Comparison of ENCODE assay signal across 20 cellular contexts in genomic region chr22:23530766-23531282, GRCh38. TPM values are rescaled to one million over a fixed set of nuclear protein-coding genes. Genes with fewer than 3 reads are reported as not detected.
A peak's percentile ranks its signal among the peaks of the same experiment; 100 is the strongest.
DNase-seq lines count a peak whose midpoint lies in the region; ATAC-seq and TF ChIP-seq lines count a peak whose summit lies in the region.
"Had no signal": no experiment of that assay in that cellular context is flagged by ENCODE, and none has a peak within 500 bp of the region (broad histone marks: within the 10 kb centered on the region; RNA-seq: fewer than 3 reads in every experiment).

No MANE protein-coding gene starts in this region.

- no peak for DNase-seq in activated naive CD8-positive, alpha-beta T cell treated with anti-CD3 and anti-CD28 coated beads, Interleukin-2, amount 50 U/mL, for 24 hours
- no peak for DNase-seq in activated naive CD8-positive, alpha-beta T cell treated with anti-CD3 and anti-CD28 coated beads for 36 hours
- DNase-seq in left lung, result peak; percentile 8 to 40
- no peak for DNase-seq in trophoblast cell
- no peak for DNase-seq in NCI-H2171 treated with DMSO at 0.1 percent for 48 hours (lab: John Stamatoyannopoulos, UW)
- DNase-seq in activated T-cell treated with anti-CD3 and anti-CD28 coated beads, Interleukin-2, amount 50 U/mL, for 48 hours, result no peak
- DNase-seq: CD8-positive, alpha-beta T cell; DMS79 treated with DMSO at 0.1 percent for 48 hours; KG1; NCI-H1436; NCI-H2029; NCI-H524 had no signal

- peaks cover 0 to 5% of the 10 kb centered on the region in 2 donors for H3K4me1 ChIP-seq in left lung
- H3K4me1 ChIP-seq in trophoblast cell (ENCODE audit: control insufficient read depth in 1 of 2, insufficient read depth in 2 of 2, low read length in 2 of 2), result peaks cover 25 to 37% of the 10 kb centered on the region in 2 experiments

- H2AFZ ChIP-seq in trophoblast cell (ENCODE audit: insufficient read depth, low read length, poor library complexity), result no peak overlapping the region

- H2BK12ac ChIP-seq in trophoblast cell (ENCODE audit: low read length), result peak overlapping the region; percentile 12

- H2AK5ac ChIP-seq in trophoblast cell (ENCODE audit: low read length), result peak overlapping the region; percentile 3

- peak overlapping the region; percentile 10 for H2BK120ac ChIP-seq in trophoblast cell (ENCODE audit: insufficient read depth, low read length, poor library complexity)

- no peak overlapping the region for H3K14ac ChIP-seq in trophoblast cell (ENCODE audit: low read length)

- H3K36me3 Mint-ChIP-seq in activated naive CD8-positive, alpha-beta T cell treated with anti-CD3 and anti-CD28 coated beads, Interleukin-2, amount 50 U/mL, for 24 hours (ENCODE audit: low read depth), result no peaks in the 10 kb centered on the region
- no peaks in the 10 kb centered on the region for H3K36me3 Mint-ChIP-seq in activated naive CD8-positive, alpha-beta T cell treated with anti-CD3 and anti-CD28 coated beads for 36 hours
- H3K36me3 Mint-ChIP-seq: CD8-positive, alpha-beta T cell had no signal

- no peak for TF ChIP-seq POLR2A in GM18505 (IDR thresholded peaks at IDR 0.05; ENCODE audit: borderline replicate concordance, extremely low read depth, insufficient read depth, insufficient read length)

- H3K27me3 ChIP-seq in left lung (no peaks in the 10 kb centered on the region), trophoblast cell (ENCODE audit: insufficient read depth, low read length) (no peaks in the 10 kb centered on the region)
- H3K27me3 ChIP-seq: BLaER1 had no signal

- no peak overlapping the region for H3K9ac ChIP-seq in trophoblast cell (ENCODE audit: low read length)
- H3K9ac ChIP-seq: BLaER1 had no signal

- intact Hi-C loops in left lung (cut with DNase I), result no loop called here

- no peak overlapping the region for H3K4me2 ChIP-seq in trophoblast cell (ENCODE audit: low read length)
- H3K4me2 ChIP-seq: BLaER1 had no signal

- no peak overlapping the region for H3K23ac ChIP-seq in trophoblast cell (ENCODE audit: low read length)

- WGBS in trophoblast cell (ENCODE audit: extremely low coverage, insufficient coverage, insufficient read length), result no CpG with 5 or more reads among the region's 7 CpGs

- H3K4ac ChIP-seq in trophoblast cell (ENCODE audit: low read depth, low read length), result no peak overlapping the region

- H3K79me2 ChIP-seq in trophoblast cell (ENCODE audit: control insufficient read depth, insufficient read depth, low read length, poor library complexity), result peaks cover 3% of the 10 kb centered on the region

- H3K18ac ChIP-seq in trophoblast cell (ENCODE audit: low read length), result no peak overlapping the region

- H3K27ac ChIP-seq in left lung (no peak overlapping the region), trophoblast cell (ENCODE audit: low read depth, low read length) (no peak overlapping the region)
- H3K27ac ChIP-seq: BLaER1 had no signal

- H3K4me3 ChIP-seq in left lung (no peak overlapping the region), trophoblast cell (ENCODE audit: low read depth, low read length) (no peak overlapping the region)
- H3K4me3 ChIP-seq: BLaER1 had no signal

- H3K4me1 Mint-ChIP-seq in activated naive CD8-positive, alpha-beta T cell treated with anti-CD3 and anti-CD28 coated beads, Interleukin-2, amount 50 U/mL, for 24 hours, result no peaks in the 10 kb centered on the region
- no peaks in the 10 kb centered on the region for H3K4me1 Mint-ChIP-seq in activated naive CD8-positive, alpha-beta T cell treated with anti-CD3 and anti-CD28 coated beads for 36 hours

- peaks cover 3% of the 10 kb centered on the region for H3K27me3 Mint-ChIP-seq in activated naive CD8-positive, alpha-beta T cell treated with anti-CD3 and anti-CD28 coated beads, Interleukin-2, amount 50 U/mL, for 24 hours
- no peaks in the 10 kb centered on the region for H3K27me3 Mint-ChIP-seq in activated naive CD8-positive, alpha-beta T cell treated with anti-CD3 and anti-CD28 coated beads for 36 hours

- H3K9me3 Mint-ChIP-seq in activated naive CD8-positive, alpha-beta T cell treated with anti-CD3 and anti-CD28 coated beads, Interleukin-2, amount 50 U/mL, for 24 hours, result no peaks in the 10 kb centered on the region
- no peaks in the 10 kb centered on the region for H3K9me3 Mint-ChIP-seq in activated naive CD8-positive, alpha-beta T cell treated with anti-CD3 and anti-CD28 coated beads for 36 hours
- H3K9me3 Mint-ChIP-seq: CD8-positive, alpha-beta T cell had no signal

- no peak overlapping the region for H3K4me3 Mint-ChIP-seq in activated naive CD8-positive, alpha-beta T cell treated with anti-CD3 and anti-CD28 coated beads, Interleukin-2, amount 50 U/mL, for 24 hours
- H3K4me3 Mint-ChIP-seq in activated naive CD8-positive, alpha-beta T cell treated with anti-CD3 and anti-CD28 coated beads for 36 hours, result no peak overlapping the region
- H3K4me3 Mint-ChIP-seq: CD8-positive, alpha-beta T cell had no signal

- TF ChIP-seq CTCF in left lung (IDR thresholded peaks at IDR 0.05), result no peak

- ATAC-seq in activated naive CD8-positive, alpha-beta T cell treated with anti-CD3 and anti-CD28 coated beads, Interleukin-2, amount 50 U/mL, for 24 hours, result peak; percentile 22
- ATAC-seq in left lung (no peak), HG02840 (IDR thresholded peaks at IDR 0.05; ENCODE audit: low FRiP score, unreplicated experiment) (no peak), GM18505 (IDR thresholded peaks at IDR 0.05; ENCODE audit: unreplicated experiment) (no peak)
- ATAC-seq: CD8-positive, alpha-beta T cell; HepG2; Panc1; Right ventricle myocardium inferior had no signal

- no peaks in the 10 kb centered on the region for H3K36me3 ChIP-seq in left lung
- no peaks in the 10 kb centered on the region for H3K36me3 ChIP-seq in trophoblast cell (ENCODE audit: control insufficient read depth in 1 of 2, insufficient read depth in 2 of 2, low read length in 2 of 2)
- H3K36me3 ChIP-seq: BLaER1 had no signal

- no peak overlapping the region for H3K27ac Mint-ChIP-seq in activated naive CD8-positive, alpha-beta T cell treated with anti-CD3 and anti-CD28 coated beads, Interleukin-2, amount 50 U/mL, for 24 hours
- no peak overlapping the region for H3K27ac Mint-ChIP-seq in activated naive CD8-positive, alpha-beta T cell treated with anti-CD3 and anti-CD28 coated beads for 36 hours
- H3K27ac Mint-ChIP-seq: CD8-positive, alpha-beta T cell had no signal

- H3K9me3 ChIP-seq in left lung (no peaks in the 10 kb centered on the region), trophoblast cell (ENCODE audit: insufficient read depth, low read depth, low read length) (peaks cover 3% of the 10 kb centered on the region)
- H3K9me3 ChIP-seq: BLaER1 had no signal

- H4K12ac ChIP-seq in trophoblast cell (ENCODE audit: low read depth, low read length), result no peak overlapping the region

- H4K8ac ChIP-seq in trophoblast cell (ENCODE audit: low read depth, low read length), result no peak overlapping the region

- no peak overlapping the region for H2BK5ac ChIP-seq in trophoblast cell (ENCODE audit: low read depth, low read length, poor library complexity)

- peaks cover 39% of the 10 kb centered on the region for H3K79me1 ChIP-seq in trophoblast cell (ENCODE audit: low read length)

- peak overlapping the region; percentile 90 for H4K91ac ChIP-seq in trophoblast cell (ENCODE audit: low read depth, low read length)

RNA-seq across cellular contexts. Expression of gene IGLL1, which starts 49.3 kb away (rescaled TPM):
- not detected for total RNA-seq in activated naive CD8-positive, alpha-beta T cell treated with anti-CD3 and anti-CD28 coated beads for 36 hours
- not detected for total RNA-seq in left lung
- not detected in 2 replicates for polyA plus RNA-seq in trophoblast cell (2013)
- total RNA-seq: A172; CD8-positive, alpha-beta T cell; HepG2; M059J; Right ventricle myocardium inferior had no signal
- polyA plus RNA-seq: HepG2 had no signal

Comparison
In these comparisons a context has a peak if more than half of its experiments do, and no peak if none do; other contexts are left out.
1. DNase-seq: peak in left lung (2 of 2); none in activated naive CD8-positive, alpha-beta T cell treated with anti-CD3 and anti-CD28 coated beads, Interleukin-2, amount 50 U/mL, for 24 hours (single experiment), activated naive CD8-positive, alpha-beta T cell treated with anti-CD3 and anti-CD28 coated beads for 36 hours (single experiment), trophoblast cell (0 of 2), NCI-H2171 treated with DMSO at 0.1 percent for 48 hours (single experiment) and activated T-cell treated with anti-CD3 and anti-CD28 coated beads, Interleukin-2, amount 50 U/mL, for 48 hours (0 of 2).